Comparison of ENCODE assay signal across 14 cellular contexts in genomic region chr2:88099798-88100488, GRCh38. TPM values are rescaled to one million over a fixed set of nuclear protein-coding genes. Genes with fewer than 3 reads are reported as not detected.
DNase-seq lines count a peak whose midpoint lies in the region; ATAC-seq, FAIRE-seq and TF ChIP-seq lines count a peak whose summit lies in the region.
"Had no signal": no experiment of that assay in that cellular context is flagged by ENCODE, and none has a peak within 500 bp of the region (broad histone marks: within the 10 kb centered on the region; RNA-seq: fewer than 3 reads in every experiment).

No MANE protein-coding gene starts in this region.

- H3K27ac ChIP-seq in H1 (ENCODE audit: low read depth, low read length) (no peak overlapping the region), right lobe of liver (peak overlapping the region in 1 of 3 donors; percentile 56), gastroesophageal sphincter (no peak overlapping the region)

- H3K79me1 ChIP-seq in H1 (ENCODE audit: low read depth, low read length): no peaks in the 10 kb centered on the region

- intact Hi-C loops in right lobe of liver (cut with DNase I): no loop called here
- intact Hi-C loops in activated naive CD4-positive, alpha-beta T cell treated with anti-CD3 and anti-CD28 coated beads for 36 hours (cut with micrococcal nuclease): no loop called here

- H3K23me2 ChIP-seq in H1 (ENCODE audit: low read depth, low read length): no peaks in the 10 kb centered on the region

- no peaks in the 10 kb centered on the region for H3K9me3 Mint-ChIP-seq in activated naive CD4-positive, alpha-beta T cell treated with anti-CD3 and anti-CD28 coated beads for 36 hours
- no peaks in the 10 kb centered on the region for H3K9me3 Mint-ChIP-seq in T-cell
- H3K9me3 Mint-ChIP-seq: T-helper 2 cell treated with Interferon-gamma antibody and Interleukin-4, amounts not matched to agents 5 μg/mL and 100 μg/mL, for 36 hours had no signal

- no peak overlapping the region for H3K4me3 Mint-ChIP-seq in activated naive CD4-positive, alpha-beta T cell treated with anti-CD3 and anti-CD28 coated beads for 36 hours
- no peak overlapping the region for H3K4me3 Mint-ChIP-seq in T-cell
- H3K4me3 Mint-ChIP-seq: T-helper 2 cell treated with Interferon-gamma antibody and Interleukin-4, amounts not matched to agents 5 μg/mL and 100 μg/mL, for 36 hours had no signal

- H3K23ac ChIP-seq in H1 (ENCODE audit: insufficient read length): no peak overlapping the region

- no peak overlapping the region for H3K56ac ChIP-seq in H1 (replicated peaks; ENCODE audit: insufficient read length, low read depth, low read length)

- H2AK5ac ChIP-seq in H1 (ENCODE audit: low read depth, low read length): no peak overlapping the region

- no peak overlapping the region for H3K27ac Mint-ChIP-seq in activated naive CD4-positive, alpha-beta T cell treated with anti-CD3 and anti-CD28 coated beads for 36 hours
- H3K27ac Mint-ChIP-seq in T-cell: no peak overlapping the region
- H3K27ac Mint-ChIP-seq: T-helper 2 cell treated with Interferon-gamma antibody and Interleukin-4, amounts not matched to agents 5 μg/mL and 100 μg/mL, for 36 hours had no signal

- H3K4me1 ChIP-seq in H1 (replicated peaks in 1 of 4; ENCODE audit: control insufficient read depth in 3 of 4, insufficient read depth in 4 of 4, low read length in 3 of 4): peaks cover 0 to 9% (median 1%) of the 10 kb centered on the region in 4 experiments; a peak in 4 of 7 replicates
- H3K4me1 ChIP-seq in right lobe of liver: peaks cover 0 to 12% (median 3%) of the 10 kb centered on the region in 4 donors
- no peaks in the 10 kb centered on the region for H3K4me1 ChIP-seq in gastroesophageal sphincter

- no peak overlapping the region for H2AFZ ChIP-seq in H1 (ENCODE audit: low read length)

- H3K79me2 ChIP-seq in H1 (ENCODE audit: control insufficient read depth in 1 of 2, insufficient read depth in 2 of 2, low read length in 2 of 2): no peaks in the 10 kb centered on the region

- H2BK15ac ChIP-seq in H1 (ENCODE audit: low read length): no peak overlapping the region

- H3K9ac ChIP-seq in H1 (replicated peaks in 1 of 4; ENCODE audit: extremely low read depth in 1 of 4, low read depth in 3 of 4, low read length in 3 of 4): no peak overlapping the region

- no peak for TF ChIP-seq EP300 in H1 (IDR thresholded peaks at IDR 0.05; ENCODE audit: borderline replicate concordance in 1 of 2, low read depth in 2 of 2, low read length in 2 of 2)
- no peak for TF ChIP-seq EP300 in gastroesophageal sphincter (IDR thresholded peaks at IDR 0.05)

- H3K9me3 ChIP-seq in H1 (ENCODE audit: insufficient read depth in 2 of 2, low read depth in 1 of 2, low read length in 1 of 2) (no peaks in the 10 kb centered on the region), right lobe of liver (no peaks in the 10 kb centered on the region), gastroesophageal sphincter (no peaks in the 10 kb centered on the region)

- H3K4ac ChIP-seq in H1 (replicated peaks; ENCODE audit: insufficient read length, low read depth, low read length): no peak overlapping the region

- no peaks in the 10 kb centered on the region for H3K4me1 Mint-ChIP-seq in activated naive CD4-positive, alpha-beta T cell treated with anti-CD3 and anti-CD28 coated beads for 36 hours (ENCODE audit: low read depth)
- H3K4me1 Mint-ChIP-seq in T-cell: no peaks in the 10 kb centered on the region

- TF ChIP-seq CTCF in H1 (IDR thresholded peaks at IDR 0.05; ENCODE audit: control extremely low read depth in 1 of 3, insufficient read depth in 1 of 3, low read depth in 1 of 3, low read length in 3 of 3): no peak
- TF ChIP-seq CTCF in right lobe of liver (IDR thresholded peaks at IDR 0.05): no peak
- TF ChIP-seq CTCF in gastroesophageal sphincter (IDR thresholded peaks at IDR 0.05): no peak

- no peak overlapping the region for H2BK12ac ChIP-seq in H1 (ENCODE audit: low read depth, low read length)

- POLR2A ChIA-PET in H1 (lab: Charles Lee; ENCODE audit: partially characterized antibody) (interaction anchor here (1.1 to 1.5 kb wide), 3 partner anchors 13 to 84 kb away, joined by 3 read pairs; no protein-coding TSS in a partner anchor), T-cell (lab: Charles Lee) (no interaction called here)

- WGBS in H1 (ENCODE audit: extremely low coverage in 1 of 2, insufficient coverage in 1 of 2, insufficient read length in 1 of 2, insufficient replicate concordance in 2 of 2, low coverage in 1 of 2, low lambda C conversion rate in 2 of 2, missing lambda C conversion rate in 1 of 2), 2 experiments: 21% methylated on average over 5 of the region's 5 CpGs; no CpG with 5 or more reads in 1 of the 2 experiments
- 39% methylated on average over 5 of the region's 5 CpGs for WGBS in right lobe of liver (ENCODE audit: insufficient coverage, low coverage, low lambda C conversion rate, missing lambda C conversion rate)
- 42 to 44% methylated on average over 5 of the region's 5 CpGs for WGBS in gastroesophageal sphincter (ENCODE audit: low coverage in 1 of 2), 2 donors

- no peak overlapping the region for H4K5ac ChIP-seq in H1 (ENCODE audit: insufficient read length, low read depth, low read length)

- TF ChIP-seq RAD21 in H1 (IDR thresholded peaks at IDR 0.05 in 1 of 2, conservative IDR thresholded peaks at IDR 0.05 in 1 of 2; ENCODE audit: low read depth in 2 of 2, low read length in 2 of 2): no peak

- H3K18ac ChIP-seq in H1 (ENCODE audit: extremely low read depth, low read length): no peak overlapping the region

- H3K27me3 Mint-ChIP-seq in activated naive CD4-positive, alpha-beta T cell treated with anti-CD3 and anti-CD28 coated beads for 36 hours (ENCODE audit: low read depth): no peaks in the 10 kb centered on the region
- H3K27me3 Mint-ChIP-seq in T-cell: peaks cover 4 to 7% of the 10 kb centered on the region in 2 donors

- H3K4me2 ChIP-seq in H1 (ENCODE audit: insufficient read depth in 1 of 2, low read depth in 2 of 2, low read length in 2 of 2): no peak overlapping the region

- CTCF ChIA-PET in H1 (lab: Charles Lee; ENCODE audit: partially characterized antibody): interaction anchor here (1.1 to 2.8 kb wide), 3 partner anchors 10 to 40 kb away, joined by 3 to 18 read pairs (median 3); no protein-coding TSS in a partner anchor
- CTCF ChIA-PET in activated naive CD4-positive, alpha-beta T cell treated with anti-CD3 and anti-CD28 coated beads for 36 hours (lab: Charles Lee): interaction anchor here (0.6 to 1.1 kb wide), 2 partner anchors 40 to 1397 kb away, joined by 5 to 7 read pairs; no protein-coding TSS in a partner anchor
- CTCF ChIA-PET in T-cell (lab: Charles Lee): no interaction called here

- ATAC-seq in right lobe of liver (peak; percentile 43 to 78 (median 64)), gastroesophageal sphincter (no peak), T-cell (replicated peaks in 1 of 4) (no peak)

- no peak overlapping the region for H4K8ac ChIP-seq in H1 (ENCODE audit: extremely low read depth, insufficient read depth, low read length)

- DNase-seq in ELF-1 (ENCODE audit: low read depth, low spot score) (peak; percentile 90), MV-4-11 (lab: John Stamatoyannopoulos, UW) (peak; percentile 37), H1 (ENCODE audit: low read depth in 1 of 2, low spot score in 2 of 2) (peak; percentile 88 to 92), right lobe of liver (no peak), C1 segment of cervical spinal cord (lab: John Stamatoyannopoulos, UW) (no peak), T-cell (no peak)
- no peak for DNase-seq in activated naive CD4-positive, alpha-beta T cell treated with anti-CD3 and anti-CD28 coated beads for 36 hours
- DNase-seq: activated effector memory CD4-positive, alpha-beta T cell treated with anti-CD3 and anti-CD28 coated beads, Interleukin-2, amount 50 U/mL, for 16 hours; NCI-H2107; stimulated activated CD4-positive, alpha-beta T cell treated with anti-CD3 and anti-CD28 coated beads, Interleukin-12 subunit alpha, Interleukin-12 subunit beta, amount 100 ng/mL, for 4 hours had no signal

- no peak for TF ChIP-seq POLR2A in H1 (IDR thresholded peaks at IDR 0.05; ENCODE audit: control extremely low read depth in 1 of 2, low read depth in 2 of 2, low read length in 2 of 2)
- no peak for TF ChIP-seq POLR2A in right lobe of liver (IDR thresholded peaks at IDR 0.05)
- TF ChIP-seq POLR2A in gastroesophageal sphincter (IDR thresholded peaks at IDR 0.05): no peak

- peak; percentile 75 for FAIRE-seq in H1 (lab: Jason Lieb, UNC)

- H4K91ac ChIP-seq in H1 (replicated peaks; ENCODE audit: insufficient read length, low read length): no peak overlapping the region

- no peak overlapping the region for H3K4me3 ChIP-seq in H1 (ENCODE audit: extremely low read depth in 1 of 4, insufficient read depth in 2 of 4, low read depth in 3 of 4, low read length in 4 of 4)
- no peak overlapping the region for H3K4me3 ChIP-seq in right lobe of liver
- no peak overlapping the region for H3K4me3 ChIP-seq in gastroesophageal sphincter

- H3K27me3 ChIP-seq in H1 (replicated peaks in 1 of 4; ENCODE audit: control insufficient read depth in 3 of 4, extremely low read depth in 1 of 4, insufficient read depth in 3 of 4, low read length in 3 of 4) (no peaks in the 10 kb centered on the region), right lobe of liver (no peaks in the 10 kb centered on the region), gastroesophageal sphincter (no peaks in the 10 kb centered on the region)

- no peak overlapping the region for H2BK5ac ChIP-seq in H1 (ENCODE audit: low read depth, low read length)

- no peak overlapping the region for H2BK20ac ChIP-seq in H1 (ENCODE audit: low read length)

- no peak overlapping the region for H2BK120ac ChIP-seq in H1 (replicated peaks; ENCODE audit: low read depth, low read length)

- no peaks in the 10 kb centered on the region for H4K20me1 ChIP-seq in H1 (replicated peaks in 1 of 2; ENCODE audit: control insufficient read depth in 1 of 2, insufficient read depth in 2 of 2, low read length in 2 of 2)

- H3K36me3 Mint-ChIP-seq in activated naive CD4-positive, alpha-beta T cell treated with anti-CD3 and anti-CD28 coated beads for 36 hours (ENCODE audit: low read depth): no peaks in the 10 kb centered on the region
- H3K36me3 Mint-ChIP-seq in T-cell: no peaks in the 10 kb centered on the region

- no peaks in the 10 kb centered on the region for H3K36me3 ChIP-seq in H1 (ENCODE audit: control insufficient read depth in 2 of 4, insufficient read depth in 4 of 4, low read length in 3 of 4)
- no peaks in the 10 kb centered on the region for H3K36me3 ChIP-seq in right lobe of liver
- H3K36me3 ChIP-seq in gastroesophageal sphincter: no peaks in the 10 kb centered on the region

- no peak overlapping the region for H3K14ac ChIP-seq in H1 (ENCODE audit: insufficient read length)

RNA-seq across cellular contexts. Expression of gene FABP1, which starts 27.9 kb away (rescaled TPM):
- total RNA-seq in H1 (2021; fragmentation: NEBNext Ultra II Directional; extraction: Animal tissue kit (Norgen Biotek cat#: 25700)): not detected in 2 replicates
- 0.09 TPM in 1 of 2 replicates, not detected in the other for polyA plus RNA-seq in H1 (2011; rRNA removed)
- polyA plus RNA-seq in H1 (2011; cell fraction: cytosol; rRNA removed): 0.37 TPM
- polyA plus RNA-seq in H1 (2011; cell fraction: nucleus; rRNA removed): 0.13 TPM
- polyA plus RNA-seq in H1 (2012, experiment 1 of 2): not detected in 4 replicates
- not detected for polyA plus RNA-seq in H1 (2012, experiment 2 of 2)
- polyA plus RNA-seq in H1 (2013, experiment 1 of 2): not detected
- not detected for polyA plus RNA-seq in H1 (2013, experiment 2 of 2)
- not detected in 2 replicates for polyA minus RNA-seq in H1 (2011; rRNA and poly(A)+ RNA removed)
- polyA minus RNA-seq in H1 (2011; cell fraction: cytosol; rRNA and poly(A)+ RNA removed): not detected
- not detected for polyA minus RNA-seq in H1 (2011; cell fraction: nucleus; rRNA and poly(A)+ RNA removed)
- total RNA-seq in right lobe of liver: 1,000 to 10,000 TPM in 3 of 6 experiments, 100 to 1,000 TPM in 3; 326 to 1,933 (median 908) TPM
- total RNA-seq in gastroesophageal sphincter: not detected
- not detected for total RNA-seq in activated naive CD4-positive, alpha-beta T cell treated with anti-CD3 and anti-CD28 coated beads for 36 hours
- total RNA-seq in T-cell: under 1 TPM in 3 of 5 donors, not detected in 2; 0.49 to 0.76 (median 0.73) TPM
- total RNA-seq: subcutaneous adipose tissue had no signal

RNA-seq across cellular contexts. Expression of gene SMYD1, which starts 32.3 kb away (rescaled TPM):
- total RNA-seq in H1 (2021; fragmentation: NEBNext Ultra II Directional; extraction: Animal tissue kit (Norgen Biotek cat#: 25700)): not detected in 2 replicates
- polyA plus RNA-seq in H1 (2011; rRNA removed): 0.05 and 0.06 TPM in 2 replicates
- polyA plus RNA-seq in H1 (2011; cell fraction: cytosol; rRNA removed): 0.01 TPM
- not detected for polyA plus RNA-seq in H1 (2011; cell fraction: nucleus; rRNA removed)
- polyA plus RNA-seq in H1 (2012, experiment 1 of 2): 0.09 TPM in 1 of 4 replicates, not detected in the others
- polyA plus RNA-seq in H1 (2012, experiment 2 of 2): not detected
- 0.12 TPM for polyA plus RNA-seq in H1 (2013, experiment 1 of 2)
- polyA plus RNA-seq in H1 (2013, experiment 2 of 2): not detected
- 0.10 TPM in 1 of 2 replicates, not detected in the other for polyA minus RNA-seq in H1 (2011; rRNA and poly(A)+ RNA removed)
- polyA minus RNA-seq in H1 (2011; cell fraction: cytosol; rRNA and poly(A)+ RNA removed): not detected
- polyA minus RNA-seq in H1 (2011; cell fraction: nucleus; rRNA and poly(A)+ RNA removed): not detected
- not detected for total RNA-seq in right lobe of liver
- 10 to 100 TPM in 3 of 4 donors, 1 to 10 TPM in 1; 2.0 to 37.0 (median 13.2) TPM for total RNA-seq in gastroesophageal sphincter
- total RNA-seq in activated naive CD4-positive, alpha-beta T cell treated with anti-CD3 and anti-CD28 coated beads for 36 hours: not detected
- total RNA-seq in T-cell: not detected
- total RNA-seq: mesenteric fat pad, subcutaneous adipose tissue had no signal

RNA-seq across cellular contexts. Expression of gene KRCC1, which starts 44.4 kb away (rescaled TPM):
- 7.7 and 8.5 TPM in 2 replicates for total RNA-seq in H1 (2021; fragmentation: NEBNext Ultra II Directional; extraction: Animal tissue kit (Norgen Biotek cat#: 25700))
- polyA plus RNA-seq in H1 (2011; rRNA removed): 2.1 and 5.1 TPM in 2 replicates
- 7.4 TPM for polyA plus RNA-seq in H1 (2011; cell fraction: cytosol; rRNA removed)
- 2.0 TPM for polyA plus RNA-seq in H1 (2011; cell fraction: nucleus; rRNA removed)
- 4.8 to 8.9 TPM (median 5.4 TPM) in 4 replicates for polyA plus RNA-seq in H1 (2012, experiment 1 of 2)
- 1.7 TPM for polyA plus RNA-seq in H1 (2012, experiment 2 of 2)
- polyA plus RNA-seq in H1 (2013, experiment 1 of 2): 10.3 TPM
- polyA plus RNA-seq in H1 (2013, experiment 2 of 2): 10.8 TPM
- 2.2 and 2.9 TPM in 2 replicates for polyA minus RNA-seq in H1 (2011; rRNA and poly(A)+ RNA removed)
- polyA minus RNA-seq in H1 (2011; cell fraction: cytosol; rRNA and poly(A)+ RNA removed): 2.7 TPM
- polyA minus RNA-seq in H1 (2011; cell fraction: nucleus; rRNA and poly(A)+ RNA removed): 4.7 TPM
- total RNA-seq in right lobe of liver (10 to 100 TPM in 5 of 6 experiments, 1 to 10 TPM in 1; 9.3 to 17.1 (median 11.5) TPM), gastroesophageal sphincter (10 to 100 TPM; 28.3 to 45.3 (median 32.9) TPM), T-cell (10 to 100 TPM in 4 of 5 donors, 1 to 10 TPM in 1; 9.0 to 24.9 (median 20.7) TPM)
- 1 to 10 TPM; 2.4 to 2.5 TPM for total RNA-seq in activated naive CD4-positive, alpha-beta T cell treated with anti-CD3 and anti-CD28 coated beads for 36 hours

Comparison
In these comparisons a context has a peak if more than half of its experiments do, and no peak if none do; other contexts are left out.
1. DNase-seq: peak in ELF-1 (single experiment), MV-4-11 (single experiment) and H1 (2 of 2); none in right lobe of liver (0 of 3), C1 segment of cervical spinal cord (0 of 14), activated naive CD4-positive, alpha-beta T cell treated with anti-CD3 and anti-CD28 coated beads for 36 hours (single experiment) and T-cell (0 of 34).
2. ATAC-seq: peak in right lobe of liver (4 of 4); none in gastroesophageal sphincter (single experiment) and T-cell (0 of 4).
3. RNA of gene FABP1, which starts 27.9 kb away (total RNA-seq): 326 to 1,933 TPM in right lobe of liver; 0.49 to 0.76 TPM in T-cell, not detected in H1, not detected in gastroesophageal sphincter and not detected in activated naive CD4-positive, alpha-beta T cell treated with anti-CD3 and anti-CD28 coated beads for 36 hours; every median in the first group is over 100 times any median in the second.
4. CTCF ChIA-PET loops: an anchor here in H1 (1.1 to 2.8 kb wide) and activated naive CD4-positive, alpha-beta T cell treated with anti-CD3 and anti-CD28 coated beads for 36 hours (0.6 to 1.1 kb wide); none called in T-cell.